ENCODE assay signal across 11 cellular contexts in genomic region chr5:141941307-141941706, GRCh38. TPM values are rescaled to one million over a fixed set of nuclear protein-coding genes. Genes with fewer than 3 reads are reported as not detected.
DNase-seq lines count a peak whose midpoint lies in the region; ATAC-seq and TF ChIP-seq lines count a peak whose summit lies in the region.
"Had no signal": no experiment of that assay in that cellular context is flagged by ENCODE, and none has a peak within 500 bp of the region (broad histone marks: within the 10 kb centered on the region; RNA-seq: fewer than 3 reads in every experiment).

No MANE protein-coding gene starts in this region.

- H3K79me2 ChIP-seq in PC-9 (ENCODE audit: low read depth): no peaks in the 10 kb centered on the region

- H3K4me1 Mint-ChIP-seq in CD4-positive, alpha-beta memory T cell: peaks cover 0 to 3% (median 0%) of the 10 kb centered on the region in 4 donors
- H3K4me1 Mint-ChIP-seq in Calu3 (ENCODE audit: low read depth, unreplicated experiment): no peaks in the 10 kb centered on the region

- no peaks in the 10 kb centered on the region for H3K4me1 ChIP-seq in CD4-positive, alpha-beta memory T cell (ENCODE audit: insufficient read depth, low read length)
- no peaks in the 10 kb centered on the region for H3K4me1 ChIP-seq in PC-9 (replicated peaks; ENCODE audit: insufficient read depth)

- intact Hi-C loops in CD4-positive, alpha-beta memory T cell (cut with micrococcal nuclease): no loop called here
- intact Hi-C loops in sciatic nerve (cut with DNase I): no loop called here
- intact Hi-C loops in PC-9 (cut with micrococcal nuclease; ENCODE audit: unreplicated experiment): no loop called here
- intact Hi-C loops in Calu3 (cut with micrococcal nuclease; ENCODE audit: unreplicated experiment): no loop called here

- no peak for DNase-seq in CD4-positive, alpha-beta memory T cell
- peak; percentile 62 for DNase-seq in RWPE1 (ENCODE audit: low spot score)
- DNase-seq in fibroblast of mammary gland (ENCODE audit: low read depth): peak; percentile 46
- no peak for DNase-seq in sciatic nerve (ENCODE audit: low spot score)
- DNase-seq in PC-9: no peak
- no peak for DNase-seq in GF-D8 (lab: John Stamatoyannopoulos, UW)
- no peak for DNase-seq in Calu3
- DNase-seq: NCI-H1694 treated with DMSO at 0.1 percent for 48 hours had no signal

- no peaks in the 10 kb centered on the region for H3F3A ChIP-seq in PC-9 (ENCODE audit: insufficient read depth, low read depth)

- no peak overlapping the region for H3K4me3 ChIP-seq in CD4-positive, alpha-beta memory T cell (ENCODE audit: low read length in 2 of 2)
- H3K4me3 ChIP-seq in fibroblast of mammary gland (ENCODE audit: control insufficient read depth, low read depth, low read length): no peak overlapping the region
- no peak overlapping the region for H3K4me3 ChIP-seq in PC-9
- H3K4me3 ChIP-seq: lung, SK-N-MC had no signal

- TF ChIP-seq CTCF in RWPE1 (conservative IDR thresholded peaks at IDR 0.05; ENCODE audit: low read depth): no peak
- no peak for TF ChIP-seq CTCF in fibroblast of mammary gland (conservative IDR thresholded peaks at IDR 0.05; ENCODE audit: control insufficient read depth, insufficient read depth, low read depth, low read length)
- no peak for TF ChIP-seq CTCF in PC-9 (conservative IDR thresholded peaks at IDR 0.05)
- TF ChIP-seq CTCF in Calu3 (IDR thresholded peaks at IDR 0.05; ENCODE audit: unreplicated experiment): no peak

- H3K9me3 ChIP-seq in CD4-positive, alpha-beta memory T cell (ENCODE audit: control insufficient read depth in 1 of 2, low read length in 2 of 2): no peaks in the 10 kb centered on the region
- no peaks in the 10 kb centered on the region for H3K9me3 ChIP-seq in PC-9 (ENCODE audit: insufficient read depth, low read depth)

- H3K4me3 Mint-ChIP-seq in CD4-positive, alpha-beta memory T cell: no peak overlapping the region
- no peak overlapping the region for H3K4me3 Mint-ChIP-seq in Calu3 (ENCODE audit: low read depth, unreplicated experiment)

- H3K27me3 ChIP-seq in CD4-positive, alpha-beta memory T cell (ENCODE audit: insufficient read depth, low read length): no peaks in the 10 kb centered on the region
- no peaks in the 10 kb centered on the region for H3K27me3 ChIP-seq in PC-9 (ENCODE audit: insufficient read depth, low read depth)

- CTCF ChIA-PET in CD4-positive, alpha-beta memory T cell (lab: Charles Lee; ENCODE audit: partially characterized antibody): interaction anchor here (1.0 to 5.9 kb wide), 3 partner anchors 18 to 249 kb away, joined by 3 to 53 read pairs (median 3); partner anchors contain the start of gene PCDH12
- CTCF ChIA-PET in RWPE1 (lab: Yijun Ruan, JAX) (interaction anchor here (0.8 to 3.5 kb wide), 2 partner anchors 19 to 24 kb away, joined by 3 to 21 read pairs; no protein-coding TSS in a partner anchor), PC-9 (lab: Charles Lee) (interaction anchor here (0.5 to 1.0 kb wide), 2 partner anchors 16 to 17 kb away, joined by 3 to 4 read pairs; partner anchors contain the start of gene PCDH12), Calu3 (lab: Charles Lee) (interaction anchor here (0.9 to 1.6 kb wide), 3 partner anchors 12 to 20 kb away, joined by 3 to 4 read pairs (median 4); no protein-coding TSS in a partner anchor)

- peaks cover 0 to 27% of the 10 kb centered on the region in 2 donors for H3K36me3 Mint-ChIP-seq in CD4-positive, alpha-beta memory T cell
- no peaks in the 10 kb centered on the region for H3K36me3 Mint-ChIP-seq in Calu3 (ENCODE audit: insufficient read depth, unreplicated experiment)

- no peaks in the 10 kb centered on the region for H3K27me3 Mint-ChIP-seq in CD4-positive, alpha-beta memory T cell
- H3K27me3 Mint-ChIP-seq in Calu3 (ENCODE audit: unreplicated experiment): no peaks in the 10 kb centered on the region

- no peaks in the 10 kb centered on the region for H3K9me3 Mint-ChIP-seq in CD4-positive, alpha-beta memory T cell
- no peaks in the 10 kb centered on the region for H3K9me3 Mint-ChIP-seq in Calu3 (ENCODE audit: low read depth, unreplicated experiment)

- POLR2A ChIA-PET in CD4-positive, alpha-beta memory T cell (lab: Charles Lee; ENCODE audit: partially characterized antibody): interaction anchor here (0.9 to 1.0 kb wide), 4 partner anchors 18 to 377 kb away, joined by 3 read pairs; partner anchors contain the start of gene DELE1
- POLR2A ChIA-PET in RWPE1 (lab: Yijun Ruan, JAX; ENCODE audit: low non-redundant PET): interaction anchor here (0.6 kb wide), 1 partner anchor 52 kb away, joined by 3 read pairs; no protein-coding TSS in a partner anchor
- POLR2A ChIA-PET in PC-9 (lab: Charles Lee; ENCODE audit: unreplicated experiment): interaction anchor here (0.6 kb wide), 1 partner anchor 349 kb away, joined by 4 read pairs; no protein-coding TSS in a partner anchor

- no peaks in the 10 kb centered on the region for H3K9me2 ChIP-seq in PC-9 (ENCODE audit: insufficient read depth)

- no peaks in the 10 kb centered on the region for H4K20me1 ChIP-seq in PC-9 (ENCODE audit: insufficient read depth)

- H3K27ac Mint-ChIP-seq in CD4-positive, alpha-beta memory T cell: peak overlapping the region in 4 of 7 donors; percentile 42 to 81 (median 63)
- H3K27ac Mint-ChIP-seq in Calu3 (ENCODE audit: unreplicated experiment): no peak overlapping the region

- no peak overlapping the region for H3K27ac ChIP-seq in CD4-positive, alpha-beta memory T cell (ENCODE audit: low read depth, low read length)
- H3K27ac ChIP-seq in RWPE1: peak overlapping the region; percentile 51
- H3K27ac ChIP-seq in PC-9: no peak overlapping the region

- H3K4me2 ChIP-seq in PC-9: no peak overlapping the region

- no TSS peak for BruUV-seq in PC-9 (replicated peaks; lab: Mats Ljungman, UMichigan)
- no TSS peak for BruUV-seq in Calu3 (replicated peaks; lab: Mats Ljungman, UMichigan)

- ATAC-seq in sciatic nerve (peak; percentile 41), HG02642 (IDR thresholded peaks at IDR 0.05; ENCODE audit: poor library complexity, unreplicated experiment) (no peak)

- no peak overlapping the region for H2AFZ ChIP-seq in PC-9

- H3K36me3 ChIP-seq in CD4-positive, alpha-beta memory T cell (ENCODE audit: insufficient read depth, low read length): peaks cover 27% of the 10 kb centered on the region
- H3K36me3 ChIP-seq in PC-9 (ENCODE audit: low read depth): 0 out of 2 replicates have a peak, but pooled peaks cover 3% of the 10 kb centered on the region

RNA-seq across cellular contexts. Expression of gene PCDH12, which starts 16.7 kb away (rescaled TPM):
- not detected for total RNA-seq in CD4-positive, alpha-beta memory T cell
- under 1 TPM; 0.13 to 0.31 TPM for polyA plus RNA-seq in CD4-positive, alpha-beta memory T cell
- 7.0 TPM for total RNA-seq in sciatic nerve
- not detected in 2 replicates for total RNA-seq in PC-9 (2021)
- not detected in 2 replicates for total RNA-seq in Calu3 (2022)

RNA-seq across cellular contexts. Expression of gene DELE1, which starts 17.6 kb away (rescaled TPM):
- total RNA-seq in CD4-positive, alpha-beta memory T cell: 10 to 100 TPM; 73.2 to 83.1 TPM
- 10 to 100 TPM; 31.4 to 44.3 TPM for polyA plus RNA-seq in CD4-positive, alpha-beta memory T cell
- total RNA-seq in sciatic nerve: 73.3 TPM
- 68.5 and 80.8 TPM in 2 replicates for total RNA-seq in PC-9 (2021)
- 78.0 and 78.5 TPM in 2 replicates for total RNA-seq in Calu3 (2022)

RNA-seq across cellular contexts. Expression of gene RNF14, which starts 27.6 kb away (rescaled TPM):
- total RNA-seq in CD4-positive, alpha-beta memory T cell: 10 to 100 TPM; 35.4 to 38.5 TPM
- polyA plus RNA-seq in CD4-positive, alpha-beta memory T cell: 10 to 100 TPM; 52.0 TPM
- total RNA-seq in sciatic nerve (58.1 TPM), PC-9 (2021) (26.6 and 29.7 TPM in 2 replicates), Calu3 (2022) (32.2 and 43.3 TPM in 2 replicates)

Comparison
In these comparisons a context has a peak if more than half of its experiments do, and no peak if none do; other contexts are left out.
1. DNase-seq: peak in RWPE1 (single experiment) and fibroblast of mammary gland (single experiment); none in CD4-positive, alpha-beta memory T cell (0 of 5), sciatic nerve (single experiment), PC-9 (0 of 2), GF-D8 (single experiment) and Calu3 (single experiment).